ENCODE assay signal across 2 cellular contexts in the genomic region with DNA sequence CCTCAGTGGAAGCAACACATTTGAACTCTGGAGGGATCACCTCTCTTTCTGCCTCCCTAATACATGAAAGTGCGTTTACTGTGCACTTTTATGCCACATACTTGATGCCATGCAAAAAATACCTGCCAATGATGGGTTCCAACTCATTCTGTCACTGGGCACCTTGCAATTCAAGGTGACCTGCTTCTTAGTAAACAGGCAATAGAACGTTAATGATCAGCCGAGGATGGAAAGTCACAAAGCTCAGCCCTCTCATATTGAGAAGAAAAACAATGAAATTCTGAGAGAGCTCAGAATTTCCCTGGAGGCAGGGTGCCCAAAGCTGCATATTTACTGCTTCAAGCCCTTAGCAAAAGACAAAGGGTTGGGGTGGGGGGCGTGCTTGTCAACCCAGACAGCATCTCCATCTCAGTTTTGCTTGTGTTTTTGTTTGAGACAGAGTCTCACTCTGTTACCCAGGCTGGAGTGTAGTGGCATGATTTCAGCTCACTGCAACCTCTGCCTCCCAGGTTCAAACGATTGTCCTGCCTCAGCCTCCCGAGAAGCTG.
TF ChIP-seq lines count a peak whose summit lies in the region.

No MANE protein-coding gene starts in this region.

TF ChIP-seq in GM23338, 12 proteins besides CTCF, POLR2A, EP300 and RAD21 (continues in another document):
- TF ChIP-seq, protein P1, sequence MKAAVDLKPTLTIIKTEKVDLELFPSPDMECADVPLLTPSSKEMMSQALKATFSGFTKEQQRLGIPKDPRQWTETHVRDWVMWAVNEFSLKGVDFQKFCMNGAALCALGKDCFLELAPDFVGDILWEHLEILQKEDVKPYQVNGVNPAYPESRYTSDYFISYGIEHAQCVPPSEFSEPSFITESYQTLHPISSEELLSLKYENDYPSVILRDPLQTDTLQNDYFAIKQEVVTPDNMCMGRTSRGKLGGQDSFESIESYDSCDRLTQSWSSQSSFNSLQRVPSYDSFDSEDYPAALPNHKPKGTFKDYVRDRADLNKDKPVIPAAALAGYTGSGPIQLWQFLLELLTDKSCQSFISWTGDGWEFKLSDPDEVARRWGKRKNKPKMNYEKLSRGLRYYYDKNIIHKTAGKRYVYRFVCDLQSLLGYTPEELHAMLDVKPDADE (IDR thresholded peaks at IDR 0.05), result no peak
- no peak for TF ChIP-seq JUNB (IDR thresholded peaks at IDR 0.05; ENCODE audit: unreplicated experiment)
- TF ChIP-seq, protein P2, sequence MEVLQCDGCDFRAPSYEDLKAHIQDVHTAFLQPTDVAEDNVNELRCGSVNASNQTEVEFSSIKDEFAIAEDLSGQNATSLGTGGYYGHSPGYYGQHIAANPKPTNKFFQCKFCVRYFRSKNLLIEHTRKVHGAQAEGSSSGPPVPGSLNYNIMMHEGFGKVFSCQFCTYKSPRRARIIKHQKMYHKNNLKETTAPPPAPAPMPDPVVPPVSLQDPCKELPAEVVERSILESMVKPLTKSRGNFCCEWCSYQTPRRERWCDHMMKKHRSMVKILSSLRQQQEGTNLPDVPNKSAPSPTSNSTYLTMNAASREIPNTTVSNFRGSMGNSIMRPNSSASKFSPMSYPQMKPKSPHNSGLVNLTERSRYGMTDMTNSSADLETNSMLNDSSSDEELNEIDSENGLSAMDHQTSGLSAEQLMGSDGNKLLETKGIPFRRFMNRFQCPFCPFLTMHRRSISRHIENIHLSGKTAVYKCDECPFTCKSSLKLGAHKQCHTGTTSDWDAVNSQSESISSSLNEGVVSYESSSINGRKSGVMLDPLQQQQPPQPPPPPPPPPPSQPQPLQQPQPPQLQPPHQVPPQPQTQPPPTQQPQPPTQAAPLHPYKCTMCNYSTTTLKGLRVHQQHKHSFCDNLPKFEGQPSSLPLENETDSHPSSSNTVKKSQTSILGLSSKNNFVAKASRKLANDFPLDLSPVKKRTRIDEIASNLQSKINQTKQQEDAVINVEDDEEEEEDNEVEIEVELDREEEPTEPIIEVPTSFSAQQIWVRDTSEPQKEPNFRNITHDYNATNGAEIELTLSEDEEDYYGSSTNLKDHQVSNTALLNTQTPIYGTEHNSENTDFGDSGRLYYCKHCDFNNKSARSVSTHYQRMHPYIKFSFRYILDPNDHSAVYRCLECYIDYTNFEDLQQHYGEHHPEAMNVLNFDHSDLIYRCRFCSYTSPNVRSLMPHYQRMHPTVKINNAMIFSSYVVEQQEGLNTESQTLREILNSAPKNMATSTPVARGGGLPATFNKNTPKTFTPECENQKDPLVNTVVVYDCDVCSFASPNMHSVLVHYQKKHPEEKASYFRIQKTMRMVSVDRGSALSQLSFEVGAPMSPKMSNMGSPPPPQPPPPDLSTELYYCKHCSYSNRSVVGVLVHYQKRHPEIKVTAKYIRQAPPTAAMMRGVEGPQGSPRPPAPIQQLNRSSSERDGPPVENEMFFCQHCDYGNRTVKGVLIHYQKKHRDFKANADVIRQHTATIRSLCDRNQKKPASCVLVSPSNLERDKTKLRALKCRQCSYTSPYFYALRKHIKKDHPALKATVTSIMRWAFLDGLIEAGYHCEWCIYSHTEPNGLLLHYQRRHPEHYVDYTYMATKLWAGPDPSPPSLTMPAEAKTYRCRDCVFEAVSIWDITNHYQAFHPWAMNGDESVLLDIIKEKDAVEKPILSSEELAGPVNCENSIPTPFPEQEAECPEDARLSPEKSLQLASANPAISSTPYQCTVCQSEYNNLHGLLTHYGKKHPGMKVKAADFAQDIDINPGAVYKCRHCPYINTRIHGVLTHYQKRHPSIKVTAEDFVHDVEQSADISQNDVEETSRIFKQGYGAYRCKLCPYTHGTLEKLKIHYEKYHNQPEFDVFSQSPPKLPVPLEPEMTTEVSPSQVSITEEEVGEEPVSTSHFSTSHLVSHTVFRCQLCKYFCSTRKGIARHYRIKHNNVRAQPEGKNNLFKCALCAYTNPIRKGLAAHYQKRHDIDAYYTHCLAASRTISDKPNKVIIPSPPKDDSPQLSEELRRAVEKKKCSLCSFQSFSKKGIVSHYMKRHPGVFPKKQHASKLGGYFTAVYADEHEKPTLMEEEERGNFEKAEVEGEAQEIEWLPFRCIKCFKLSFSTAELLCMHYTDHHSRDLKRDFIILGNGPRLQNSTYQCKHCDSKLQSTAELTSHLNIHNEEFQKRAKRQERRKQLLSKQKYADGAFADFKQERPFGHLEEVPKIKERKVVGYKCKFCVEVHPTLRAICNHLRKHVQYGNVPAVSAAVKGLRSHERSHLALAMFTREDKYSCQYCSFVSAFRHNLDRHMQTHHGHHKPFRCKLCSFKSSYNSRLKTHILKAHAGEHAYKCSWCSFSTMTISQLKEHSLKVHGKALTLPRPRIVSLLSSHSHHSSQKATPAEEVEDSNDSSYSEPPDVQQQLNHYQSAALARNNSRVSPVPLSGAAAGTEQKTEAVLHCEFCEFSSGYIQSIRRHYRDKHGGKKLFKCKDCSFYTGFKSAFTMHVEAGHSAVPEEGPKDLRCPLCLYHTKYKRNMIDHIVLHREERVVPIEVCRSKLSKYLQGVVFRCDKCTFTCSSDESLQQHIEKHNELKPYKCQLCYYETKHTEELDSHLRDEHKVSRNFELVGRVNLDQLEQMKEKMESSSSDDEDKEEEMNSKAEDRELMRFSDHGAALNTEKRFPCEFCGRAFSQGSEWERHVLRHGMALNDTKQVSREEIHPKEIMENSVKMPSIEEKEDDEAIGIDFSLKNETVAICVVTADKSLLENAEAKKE (CRISPR knock-in tag; IDR thresholded peaks at IDR 0.05), result no peak
- no peak for TF ChIP-seq STAT1 (IDR thresholded peaks at IDR 0.05; ENCODE audit: unreplicated experiment)
- TF ChIP-seq, protein P3, sequence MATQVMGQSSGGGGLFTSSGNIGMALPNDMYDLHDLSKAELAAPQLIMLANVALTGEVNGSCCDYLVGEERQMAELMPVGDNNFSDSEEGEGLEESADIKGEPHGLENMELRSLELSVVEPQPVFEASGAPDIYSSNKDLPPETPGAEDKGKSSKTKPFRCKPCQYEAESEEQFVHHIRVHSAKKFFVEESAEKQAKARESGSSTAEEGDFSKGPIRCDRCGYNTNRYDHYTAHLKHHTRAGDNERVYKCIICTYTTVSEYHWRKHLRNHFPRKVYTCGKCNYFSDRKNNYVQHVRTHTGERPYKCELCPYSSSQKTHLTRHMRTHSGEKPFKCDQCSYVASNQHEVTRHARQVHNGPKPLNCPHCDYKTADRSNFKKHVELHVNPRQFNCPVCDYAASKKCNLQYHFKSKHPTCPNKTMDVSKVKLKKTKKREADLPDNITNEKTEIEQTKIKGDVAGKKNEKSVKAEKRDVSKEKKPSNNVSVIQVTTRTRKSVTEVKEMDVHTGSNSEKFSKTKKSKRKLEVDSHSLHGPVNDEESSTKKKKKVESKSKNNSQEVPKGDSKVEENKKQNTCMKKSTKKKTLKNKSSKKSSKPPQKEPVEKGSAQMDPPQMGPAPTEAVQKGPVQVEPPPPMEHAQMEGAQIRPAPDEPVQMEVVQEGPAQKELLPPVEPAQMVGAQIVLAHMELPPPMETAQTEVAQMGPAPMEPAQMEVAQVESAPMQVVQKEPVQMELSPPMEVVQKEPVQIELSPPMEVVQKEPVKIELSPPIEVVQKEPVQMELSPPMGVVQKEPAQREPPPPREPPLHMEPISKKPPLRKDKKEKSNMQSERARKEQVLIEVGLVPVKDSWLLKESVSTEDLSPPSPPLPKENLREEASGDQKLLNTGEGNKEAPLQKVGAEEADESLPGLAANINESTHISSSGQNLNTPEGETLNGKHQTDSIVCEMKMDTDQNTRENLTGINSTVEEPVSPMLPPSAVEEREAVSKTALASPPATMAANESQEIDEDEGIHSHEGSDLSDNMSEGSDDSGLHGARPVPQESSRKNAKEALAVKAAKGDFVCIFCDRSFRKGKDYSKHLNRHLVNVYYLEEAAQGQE (IDR thresholded peaks at IDR 0.05; ENCODE audit: unreplicated experiment), result no peak
- no peak for TF ChIP-seq NANOG (IDR thresholded peaks at IDR 0.05; ENCODE audit: borderline replicate concordance)
- no peak for TF ChIP-seq ZNF114 (CRISPR knock-in tag; IDR thresholded peaks at IDR 0.05)
- no peak for TF ChIP-seq CREB1 (CRISPR knock-in tag; IDR thresholded peaks at IDR 0.05; ENCODE audit: low read depth)
- TF ChIP-seq ZNF331 (CRISPR knock-in tag; IDR thresholded peaks at IDR 0.05; ENCODE audit: low read depth), result no peak

TF ChIP-seq in H1, 55 proteins besides CTCF, POLR2A, EP300 and RAD21:
- TF ChIP-seq SP1 (IDR thresholded peaks at IDR 0.05; ENCODE audit: low read depth, low read length) (no peak), HDAC6 (IDR thresholded peaks at IDR 0.05; ENCODE audit: low read depth, low read length) (no peak), EZH2 (IDR thresholded peaks at IDR 0.05; ENCODE audit: low read depth, low read length, severe bottlenecking) (no peak), SIX5 (IDR thresholded peaks at IDR 0.05; ENCODE audit: low read depth, low read length) (no peak), SRF (IDR thresholded peaks at IDR 0.05; ENCODE audit: low read depth, low read length) (no peak), CHD2 (IDR thresholded peaks at IDR 0.05; ENCODE audit: low read length) (no peak), SAP30 (IDR thresholded peaks at IDR 0.05; ENCODE audit: insufficient read depth, insufficient replicate concordance, low read length) (no peak), TEAD4 (IDR thresholded peaks at IDR 0.05; ENCODE audit: low read depth, low read length) (no peak), BACH1 (IDR thresholded peaks at IDR 0.05; ENCODE audit: low read length) (no peak), YY1 (IDR thresholded peaks at IDR 0.05; ENCODE audit: low read depth, low read length) (no peak), CTBP2 (IDR thresholded peaks at IDR 0.05; ENCODE audit: borderline replicate concordance, insufficient read depth, insufficient read length, low read length) (no peak), ZNF274 (IDR thresholded peaks at IDR 0.05; ENCODE audit: borderline replicate concordance, extremely low read depth, low read length) (no peak)
- TF ChIP-seq, protein P4, sequence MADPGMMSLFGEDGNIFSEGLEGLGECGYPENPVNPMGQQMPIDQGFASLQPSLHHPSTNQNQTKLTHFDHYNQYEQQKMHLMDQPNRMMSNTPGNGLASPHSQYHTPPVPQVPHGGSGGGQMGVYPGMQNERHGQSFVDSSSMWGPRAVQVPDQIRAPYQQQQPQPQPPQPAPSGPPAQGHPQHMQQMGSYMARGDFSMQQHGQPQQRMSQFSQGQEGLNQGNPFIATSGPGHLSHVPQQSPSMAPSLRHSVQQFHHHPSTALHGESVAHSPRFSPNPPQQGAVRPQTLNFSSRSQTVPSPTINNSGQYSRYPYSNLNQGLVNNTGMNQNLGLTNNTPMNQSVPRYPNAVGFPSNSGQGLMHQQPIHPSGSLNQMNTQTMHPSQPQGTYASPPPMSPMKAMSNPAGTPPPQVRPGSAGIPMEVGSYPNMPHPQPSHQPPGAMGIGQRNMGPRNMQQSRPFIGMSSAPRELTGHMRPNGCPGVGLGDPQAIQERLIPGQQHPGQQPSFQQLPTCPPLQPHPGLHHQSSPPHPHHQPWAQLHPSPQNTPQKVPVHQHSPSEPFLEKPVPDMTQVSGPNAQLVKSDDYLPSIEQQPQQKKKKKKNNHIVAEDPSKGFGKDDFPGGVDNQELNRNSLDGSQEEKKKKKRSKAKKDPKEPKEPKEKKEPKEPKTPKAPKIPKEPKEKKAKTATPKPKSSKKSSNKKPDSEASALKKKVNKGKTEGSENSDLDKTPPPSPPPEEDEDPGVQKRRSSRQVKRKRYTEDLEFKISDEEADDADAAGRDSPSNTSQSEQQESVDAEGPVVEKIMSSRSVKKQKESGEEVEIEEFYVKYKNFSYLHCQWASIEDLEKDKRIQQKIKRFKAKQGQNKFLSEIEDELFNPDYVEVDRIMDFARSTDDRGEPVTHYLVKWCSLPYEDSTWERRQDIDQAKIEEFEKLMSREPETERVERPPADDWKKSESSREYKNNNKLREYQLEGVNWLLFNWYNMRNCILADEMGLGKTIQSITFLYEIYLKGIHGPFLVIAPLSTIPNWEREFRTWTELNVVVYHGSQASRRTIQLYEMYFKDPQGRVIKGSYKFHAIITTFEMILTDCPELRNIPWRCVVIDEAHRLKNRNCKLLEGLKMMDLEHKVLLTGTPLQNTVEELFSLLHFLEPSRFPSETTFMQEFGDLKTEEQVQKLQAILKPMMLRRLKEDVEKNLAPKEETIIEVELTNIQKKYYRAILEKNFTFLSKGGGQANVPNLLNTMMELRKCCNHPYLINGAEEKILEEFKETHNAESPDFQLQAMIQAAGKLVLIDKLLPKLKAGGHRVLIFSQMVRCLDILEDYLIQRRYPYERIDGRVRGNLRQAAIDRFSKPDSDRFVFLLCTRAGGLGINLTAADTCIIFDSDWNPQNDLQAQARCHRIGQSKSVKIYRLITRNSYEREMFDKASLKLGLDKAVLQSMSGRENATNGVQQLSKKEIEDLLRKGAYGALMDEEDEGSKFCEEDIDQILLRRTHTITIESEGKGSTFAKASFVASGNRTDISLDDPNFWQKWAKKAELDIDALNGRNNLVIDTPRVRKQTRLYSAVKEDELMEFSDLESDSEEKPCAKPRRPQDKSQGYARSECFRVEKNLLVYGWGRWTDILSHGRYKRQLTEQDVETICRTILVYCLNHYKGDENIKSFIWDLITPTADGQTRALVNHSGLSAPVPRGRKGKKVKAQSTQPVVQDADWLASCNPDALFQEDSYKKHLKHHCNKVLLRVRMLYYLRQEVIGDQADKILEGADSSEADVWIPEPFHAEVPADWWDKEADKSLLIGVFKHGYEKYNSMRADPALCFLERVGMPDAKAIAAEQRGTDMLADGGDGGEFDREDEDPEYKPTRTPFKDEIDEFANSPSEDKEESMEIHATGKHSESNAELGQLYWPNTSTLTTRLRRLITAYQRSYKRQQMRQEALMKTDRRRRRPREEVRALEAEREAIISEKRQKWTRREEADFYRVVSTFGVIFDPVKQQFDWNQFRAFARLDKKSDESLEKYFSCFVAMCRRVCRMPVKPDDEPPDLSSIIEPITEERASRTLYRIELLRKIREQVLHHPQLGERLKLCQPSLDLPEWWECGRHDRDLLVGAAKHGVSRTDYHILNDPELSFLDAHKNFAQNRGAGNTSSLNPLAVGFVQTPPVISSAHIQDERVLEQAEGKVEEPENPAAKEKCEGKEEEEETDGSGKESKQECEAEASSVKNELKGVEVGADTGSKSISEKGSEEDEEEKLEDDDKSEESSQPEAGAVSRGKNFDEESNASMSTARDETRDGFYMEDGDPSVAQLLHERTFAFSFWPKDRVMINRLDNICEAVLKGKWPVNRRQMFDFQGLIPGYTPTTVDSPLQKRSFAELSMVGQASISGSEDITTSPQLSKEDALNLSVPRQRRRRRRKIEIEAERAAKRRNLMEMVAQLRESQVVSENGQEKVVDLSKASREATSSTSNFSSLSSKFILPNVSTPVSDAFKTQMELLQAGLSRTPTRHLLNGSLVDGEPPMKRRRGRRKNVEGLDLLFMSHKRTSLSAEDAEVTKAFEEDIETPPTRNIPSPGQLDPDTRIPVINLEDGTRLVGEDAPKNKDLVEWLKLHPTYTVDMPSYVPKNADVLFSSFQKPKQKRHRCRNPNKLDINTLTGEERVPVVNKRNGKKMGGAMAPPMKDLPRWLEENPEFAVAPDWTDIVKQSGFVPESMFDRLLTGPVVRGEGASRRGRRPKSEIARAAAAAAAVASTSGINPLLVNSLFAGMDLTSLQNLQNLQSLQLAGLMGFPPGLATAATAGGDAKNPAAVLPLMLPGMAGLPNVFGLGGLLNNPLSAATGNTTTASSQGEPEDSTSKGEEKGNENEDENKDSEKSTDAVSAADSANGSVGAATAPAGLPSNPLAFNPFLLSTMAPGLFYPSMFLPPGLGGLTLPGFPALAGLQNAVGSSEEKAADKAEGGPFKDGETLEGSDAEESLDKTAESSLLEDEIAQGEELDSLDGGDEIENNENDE (IDR thresholded peaks at IDR 0.05; ENCODE audit: insufficient replicate concordance, low read length), result no peak
